ENCODE assay signal across 8 cellular contexts in genomic region chr9:69121155-69122085, GRCh38. TPM values are rescaled to one million over a fixed set of nuclear protein-coding genes. Genes with fewer than 3 reads are reported as not detected.
DNase-seq lines count a peak whose midpoint lies in the region; ATAC-seq and TF ChIP-seq lines count a peak whose summit lies in the region.

No MANE protein-coding gene starts in this region.

- DNase-seq in AML-193 (lab: John Stamatoyannopoulos, UW) (peak; percentile 21 to 39), NCI-H345 (lab: John Stamatoyannopoulos, UW) (peak; percentile 64), foreskin fibroblast (peak in 1 of 2 donors; percentile 73), uterus (peak in 1 of 2 donors; percentile 33)
- DNase-seq in activated T-cell treated with anti-CD3 and anti-CD28 coated beads, Interleukin-2, amount 50 U/mL, for 4 hours, result peak; percentile 6

- H3K9ac ChIP-seq in neural cell (ENCODE audit: low read length), result peak overlapping the region; percentile 39

- H3K27ac ChIP-seq in neural cell (ENCODE audit: low read length) (no peak overlapping the region), uterus (peak overlapping the region; percentile 48 to 70)

- intact Hi-C loops in uterus (cut with DNase I; ENCODE audit: low total_unique reads), result no loop called here

- peak overlapping the region; percentile 73 to 91 for H3K4me3 ChIP-seq in foreskin fibroblast (ENCODE audit: low read depth in 1 of 2, low read length in 2 of 2)
- peak overlapping the region; percentile 80 for H3K4me3 ChIP-seq in neural cell (ENCODE audit: low read length)
- H3K4me3 ChIP-seq in uterus, result peak overlapping the region; percentile 33 to 65

- H3K4me2 ChIP-seq in neural cell (ENCODE audit: low read length), result peak overlapping the region; percentile 90

- no peaks in the 10 kb centered on the region for H3K36me3 Mint-ChIP-seq in activated T-cell treated with anti-CD3 and anti-CD28 coated beads, Interleukin-2, amount 50 U/mL, for 4 hours (ENCODE audit: insufficient read depth)

- H3K4me3 Mint-ChIP-seq in activated T-cell treated with anti-CD3 and anti-CD28 coated beads, Interleukin-2, amount 50 U/mL, for 4 hours, result peak overlapping the region; percentile 89

- no peak for TF ChIP-seq RAD21 in neural cell (conservative IDR thresholded peaks at IDR 0.05)

- no peaks in the 10 kb centered on the region for H3K4me1 ChIP-seq in uterus

- peak overlapping the region; percentile 21 for H2AFZ ChIP-seq in neural cell (ENCODE audit: low read depth, low read length)

- H3K4me1 Mint-ChIP-seq in activated T-cell treated with anti-CD3 and anti-CD28 coated beads, Interleukin-2, amount 50 U/mL, for 4 hours (ENCODE audit: low read depth), result peaks cover 14% of the 10 kb centered on the region

- no peaks in the 10 kb centered on the region for H3K9me3 Mint-ChIP-seq in activated T-cell treated with anti-CD3 and anti-CD28 coated beads, Interleukin-2, amount 50 U/mL, for 4 hours

- H3K9me3 ChIP-seq in neural cell (ENCODE audit: low read length) (no peaks in the 10 kb centered on the region), uterus (no peaks in the 10 kb centered on the region)

- H3F3A ChIP-seq in neural cell (ENCODE audit: insufficient read depth, low read length, poor library complexity, severe bottlenecking), result no peaks in the 10 kb centered on the region

- H3K9me2 ChIP-seq in neural cell (ENCODE audit: insufficient read depth, low read length), result no peaks in the 10 kb centered on the region

- no peaks in the 10 kb centered on the region for H4K20me1 ChIP-seq in neural cell (ENCODE audit: insufficient read depth)

- no peak for TF ChIP-seq EP300 in neural cell (conservative IDR thresholded peaks at IDR 0.05; ENCODE audit: poor library complexity, severe bottlenecking)

- no peaks in the 10 kb centered on the region for H3K79me2 ChIP-seq in neural cell (replicated peaks; ENCODE audit: insufficient read depth, low read length)

- H3K27me3 ChIP-seq in neural cell (ENCODE audit: insufficient read depth, low read depth, low read length) (peaks cover 32% of the 10 kb centered on the region), uterus (no peaks in the 10 kb centered on the region)

- H3K27me3 Mint-ChIP-seq in activated T-cell treated with anti-CD3 and anti-CD28 coated beads, Interleukin-2, amount 50 U/mL, for 4 hours (ENCODE audit: low read depth), result no peaks in the 10 kb centered on the region

- H3K36me3 ChIP-seq in neural cell (ENCODE audit: insufficient read depth, low read length) (no peaks in the 10 kb centered on the region), uterus (no peaks in the 10 kb centered on the region)

- no peak for TF ChIP-seq CTCF in foreskin fibroblast (IDR thresholded peaks at IDR 0.05; ENCODE audit: low read depth, low read length)
- peak; percentile 47 for TF ChIP-seq CTCF in neural cell (IDR thresholded peaks at IDR 0.05; ENCODE audit: poor library complexity, severe bottlenecking)
- no peak for TF ChIP-seq CTCF in uterus (IDR thresholded peaks at IDR 0.05)

- ATAC-seq in GM18861 (IDR thresholded peaks at IDR 0.05; ENCODE audit: unreplicated experiment) (peak; percentile 44), HG02981 (IDR thresholded peaks at IDR 0.05; ENCODE audit: unreplicated experiment) (peak; percentile 66)
- ATAC-seq in activated T-cell treated with anti-CD3 and anti-CD28 coated beads, Interleukin-2, amount 50 U/mL, for 4 hours, result peak; percentile 70 to 74

- TF ChIP-seq POLR2A in uterus (IDR thresholded peaks at IDR 0.05), result no peak

TF ChIP-seq in neural cell, 6 proteins besides CTCF, POLR2A, EP300 and RAD21:
- TF ChIP-seq SMC3 (conservative IDR thresholded peaks at IDR 0.05; ENCODE audit: poor library complexity), result no peak
- no peak for TF ChIP-seq MXI1 (conservative IDR thresholded peaks at IDR 0.05; ENCODE audit: poor library complexity, severe bottlenecking)
- TF ChIP-seq POLR2AphosphoS5 (IDR thresholded peaks at IDR 0.05), result no peak
- no peak for TF ChIP-seq REST (IDR thresholded peaks at IDR 0.05; ENCODE audit: borderline replicate concordance)

RNA-seq across cellular contexts. Expression of gene TJP2, which starts 52.7 kb away (rescaled TPM):
- 1 to 10 TPM; 3.1 to 5.8 (median 4.1) TPM for total RNA-seq in activated T-cell treated with anti-CD3 and anti-CD28 coated beads, Interleukin-2, amount 50 U/mL, for 4 hours
- polyA plus RNA-seq in neural cell, result 1.2 and 3.1 TPM in 2 replicates
- polyA minus RNA-seq in neural cell, result 3.4 and 4.6 TPM in 2 replicates
- 100 to 1,000 TPM in 1 of 4 donors, 10 to 100 TPM in 3; 38.6 to 110 (median 44.7) TPM for total RNA-seq in uterus

Comparison
In these comparisons a context has a peak if more than half of its experiments do, and no peak if none do; other contexts are left out.
1. RNA of gene TJP2, which starts 52.7 kb away (total RNA-seq): 38.6 to 110 TPM in uterus; 3.1 to 5.8 TPM in activated T-cell treated with anti-CD3 and anti-CD28 coated beads, Interleukin-2, amount 50 U/mL, for 4 hours; every median in the first group is over 4 times any median in the second.
2. Peak in every context shown above with its lines, with median percentiles within 50 percentile points of each other: ATAC-seq and H3K4me3 ChIP-seq.